ENCODE assay signal across 6 cellular contexts in the genomic region with DNA sequence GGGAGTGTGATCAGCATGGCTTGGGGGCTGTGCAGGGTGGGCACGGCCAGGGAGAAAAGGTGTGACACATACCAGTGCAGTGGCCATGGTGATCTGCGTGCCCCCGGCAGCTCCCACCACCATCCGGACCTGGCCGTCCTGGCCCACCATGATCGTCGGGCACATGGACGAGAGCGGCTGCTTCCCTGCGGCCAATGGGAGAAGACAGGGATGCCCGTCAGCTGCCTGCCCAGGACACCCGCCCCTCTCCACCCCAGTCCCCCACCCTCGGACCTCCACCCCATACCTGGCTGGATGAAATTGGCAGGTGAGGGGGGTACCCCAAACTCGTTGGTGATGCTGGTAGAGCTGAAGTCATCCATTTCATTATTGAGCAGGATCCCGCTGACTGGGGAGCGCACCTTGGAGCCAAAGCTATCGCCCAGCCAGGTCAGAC. TPM values are rescaled to one million over a fixed set of nuclear protein-coding genes. Genes with fewer than 3 reads are reported as not detected.
"Had no signal": no experiment of that assay in that cellular context is flagged by ENCODE, and none has a peak within 500 bp of the region (broad histone marks: within the 10 kb centered on the region; RNA-seq: fewer than 3 reads in every experiment).

No MANE protein-coding gene starts in this region.

RNA-seq across cellular contexts. Expression of a gene that starts 2.8 kb away (rescaled TPM):
- total RNA-seq: M059J, PC-3, Peyer's patch, Right ventricle myocardium superior, SJSA1 had no signal
- polyA plus RNA-seq: SK-N-SH had no signal
